ENCODE assay signal across 9 cellular contexts in genomic region chr4:176277162-176277904, GRCh38. TPM values are rescaled to one million over a fixed set of nuclear protein-coding genes. Genes with fewer than 3 reads are reported as not detected.
DNase-seq lines count a peak whose midpoint lies in the region; ATAC-seq and TF ChIP-seq lines count a peak whose summit lies in the region.
"Had no signal": no experiment of that assay in that cellular context is flagged by ENCODE, and none has a peak within 500 bp of the region (broad histone marks: within the 10 kb centered on the region; RNA-seq: fewer than 3 reads in every experiment).

No MANE protein-coding gene starts in this region.

- intact Hi-C loops in activated CD4-positive, alpha-beta T cell treated with anti-CD3 and anti-CD28 coated beads, Interleukin-2, amount 10 ng/mL, durations not matched to agents 24 days and 14 days (cut with micrococcal nuclease) = loop anchor here (5.0 kb wide), 1 partner anchor 130 kb away; no protein-coding TSS in a partner anchor

- peak overlapping the region; percentile 2 for H3K27ac ChIP-seq in osteoblast (ENCODE audit: low read depth, low read length)

- TF ChIP-seq CTCF in osteoblast (IDR thresholded peaks at IDR 0.05; ENCODE audit: extremely low read depth, low read depth, low read length) = peak; percentile 68

- ATAC-seq in GM18502 (IDR thresholded peaks at IDR 0.05; ENCODE audit: poor library complexity, unreplicated experiment) (peak; percentile 91), HG02870 (IDR thresholded peaks at IDR 0.05; ENCODE audit: unreplicated experiment) (peak; percentile 95)

- H3K4me1 ChIP-seq in osteoblast (ENCODE audit: insufficient read depth, low read length) = peaks cover 20% of the 10 kb centered on the region

- H3K27me3 ChIP-seq in osteoblast (ENCODE audit: insufficient read depth, low read length) = no peaks in the 10 kb centered on the region

- no peaks in the 10 kb centered on the region for H4K20me1 ChIP-seq in osteoblast (ENCODE audit: insufficient read depth, low read length)

- no peak overlapping the region for H3K27ac Mint-ChIP-seq in activated CD4-positive, alpha-beta T cell treated with anti-CD3 and anti-CD28 coated beads, Interleukin-2, amount 10 ng/mL, durations not matched to agents 24 days and 14 days

- H3K27me3 Mint-ChIP-seq in activated CD4-positive, alpha-beta T cell treated with anti-CD3 and anti-CD28 coated beads, Interleukin-2, amount 10 ng/mL, durations not matched to agents 24 days and 14 days = peaks cover 3% of the 10 kb centered on the region

- H3K36me3 Mint-ChIP-seq in activated CD4-positive, alpha-beta T cell treated with anti-CD3 and anti-CD28 coated beads, Interleukin-2, amount 10 ng/mL, durations not matched to agents 24 days and 14 days (ENCODE audit: low read depth) = no peaks in the 10 kb centered on the region

- peak overlapping the region; percentile 41 for H3K4me3 ChIP-seq in osteoblast (ENCODE audit: insufficient read depth, low read length)

- H3K9me3 Mint-ChIP-seq in activated CD4-positive, alpha-beta T cell treated with anti-CD3 and anti-CD28 coated beads, Interleukin-2, amount 10 ng/mL, durations not matched to agents 24 days and 14 days = no peaks in the 10 kb centered on the region

- no peaks in the 10 kb centered on the region for H3K79me2 ChIP-seq in osteoblast (ENCODE audit: insufficient read depth, low read length)

- H3K36me3 ChIP-seq in osteoblast (ENCODE audit: insufficient read depth, low read length) = no peaks in the 10 kb centered on the region

- no peaks in the 10 kb centered on the region for H3K9me3 ChIP-seq in osteoblast (ENCODE audit: low read depth, low read length)

- H3K4me1 Mint-ChIP-seq in activated CD4-positive, alpha-beta T cell treated with anti-CD3 and anti-CD28 coated beads, Interleukin-2, amount 10 ng/mL, durations not matched to agents 24 days and 14 days = no peaks in the 10 kb centered on the region

- H3K4me2 ChIP-seq in osteoblast (ENCODE audit: insufficient read depth, low read length) = peak overlapping the region; percentile 54

- peak; percentile 70 for DNase-seq in AG08396 (ENCODE audit: low spot score)
- peak; percentile 19 for DNase-seq in NCI-H1694 treated with DMSO at 0.1 percent for 48 hours (lab: John Stamatoyannopoulos, UW)
- peak; percentile 61 for DNase-seq in activated CD4-positive, alpha-beta T cell treated with anti-CD3 and anti-CD28 coated beads, Interleukin-2, amount 10 ng/mL, durations not matched to agents 24 days and 14 days
- DNase-seq in foreskin melanocyte = peak; percentile 42
- DNase-seq in osteoblast (ENCODE audit: insufficient read length, low spot score, missing footprints) = peak; percentile 84
- DNase-seq in NCI-H128 (lab: John Stamatoyannopoulos, UW; ENCODE audit: unreplicated experiment) = no peak

- peak overlapping the region; percentile 84 for H2AFZ ChIP-seq in osteoblast (ENCODE audit: low read length)

- no peak overlapping the region for H3K4me3 Mint-ChIP-seq in activated CD4-positive, alpha-beta T cell treated with anti-CD3 and anti-CD28 coated beads, Interleukin-2, amount 10 ng/mL, durations not matched to agents 24 days and 14 days

RNA-seq across cellular contexts. Expression of gene ASB5, which starts 8.3 kb away (rescaled TPM):
- total RNA-seq in activated CD4-positive, alpha-beta T cell treated with anti-CD3 and anti-CD28 coated beads, Interleukin-2, amount 10 ng/mL, durations not matched to agents 24 days and 14 days = not detected in 2 replicates
- 0.29 and 1.1 TPM in 2 replicates for total RNA-seq in osteoblast
- total RNA-seq: pulmonary artery endothelial cell had no signal

RNA-seq across cellular contexts. Expression of gene SPCS3, which starts 42.4 kb away (rescaled TPM):
- total RNA-seq in activated CD4-positive, alpha-beta T cell treated with anti-CD3 and anti-CD28 coated beads, Interleukin-2, amount 10 ng/mL, durations not matched to agents 24 days and 14 days = 186 and 200 TPM in 2 replicates
- total RNA-seq in osteoblast = 113 and 115 TPM in 2 replicates
